In genomic region chr17:3549610-3550162, GRCh38 we compare ENCODE assay signal across 23 cellular contexts.
"Had no signal": no experiment of that assay in that cellular context is flagged by ENCODE, and none has a peak within 500 bp of the region (broad histone marks: within the 10 kb centered on the region; RNA-seq: fewer than 3 reads in every experiment).

No MANE protein-coding gene starts in this region.

- H3K27ac ChIP-seq: RWPE1 had no signal

- ATAC-seq: HepG2, T-cell had no signal

- H3K9ac ChIP-seq: SK-N-SH had no signal

- H3K4me1 Mint-ChIP-seq: IgD-negative memory B cell, T-cell had no signal

- H3K36me3 Mint-ChIP-seq: T-cell had no signal

- H3K27ac Mint-ChIP-seq: IgD-negative memory B cell, T-cell had no signal

- H3K27me3 Mint-ChIP-seq: IgD-negative memory B cell had no signal

- H3K9me3 ChIP-seq: SK-N-SH had no signal

- DNase-seq: KBM-7, MV-4-11, NCI-H1048, NCI-H1105, NCI-H1417, NCI-H1436 treated with DMSO at 0.1 percent for 48 hours, NCI-H1694, NCI-H187 treated with DMSO at 0.1 percent for 48 hours, NCI-H2029 treated with DMSO at 0.1 percent for 48 hours, NCI-H2171, NCI-H226, NCI-H446, NCI-H510A, NCI-H524 treated with DMSO at 0.1 percent for 48 hours, NCI-H69, NCI-H774, SHP77, SK-N-SH, SW 1271, T-cell had no signal

- H3K4me2 ChIP-seq: SK-N-SH had no signal

- H3K9me3 Mint-ChIP-seq: IgD-negative memory B cell had no signal

- H3K4me3 Mint-ChIP-seq: IgD-negative memory B cell, T-cell had no signal

- FAIRE-seq: HepG2 had no signal
